10 cellular contexts compared by ENCODE assay signal in the genomic region with DNA sequence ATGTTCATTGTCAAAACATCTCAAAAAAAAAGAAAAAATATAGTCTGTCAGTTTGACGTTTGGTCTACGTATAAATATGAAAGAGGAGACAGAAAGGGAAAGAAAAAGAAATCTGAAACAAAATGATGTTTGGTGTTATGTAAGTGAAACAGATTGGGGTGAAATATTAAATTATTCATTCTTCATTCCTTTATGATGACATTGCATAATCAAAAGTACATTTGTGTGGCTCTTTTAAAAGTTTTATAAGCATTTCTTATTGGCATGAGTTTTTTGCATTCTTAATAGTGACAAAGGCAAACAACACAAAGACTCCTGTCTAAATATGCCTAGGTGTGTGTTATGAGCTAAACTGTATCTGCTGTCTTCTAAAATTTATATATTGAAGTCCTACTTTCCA.
"Had no signal": no experiment of that assay in that cellular context is flagged by ENCODE, and none has a peak within 500 bp of the region (broad histone marks: within the 10 kb centered on the region; RNA-seq: fewer than 3 reads in every experiment).

No MANE protein-coding gene starts in this region.

- H3K36me3 ChIP-seq: HAP-1 had no signal

- H3K4me3 ChIP-seq: GM23248, HAP-1 had no signal

- DNase-seq: GM23248, GOT3, H7, HFFc6, Karpas-422, KBM-7 had no signal

- H2AFZ ChIP-seq: GM23248 had no signal

- H3K9ac ChIP-seq: GM23248, KMS-11 had no signal

- H3K9me3 ChIP-seq: HAP-1 had no signal

- H3K27ac Mint-ChIP-seq: HFFc6 had no signal

- FAIRE-seq: HTR-8/SVneo had no signal

- H3K4me3 Mint-ChIP-seq: HFFc6 had no signal

- ATAC-seq: HCT116 had no signal

- H3K4me1 ChIP-seq: HAP-1 had no signal

- H3K27ac ChIP-seq: GM23248, KMS-11 had no signal

- H3K4me2 ChIP-seq: KMS-11 had no signal
